2 cellular contexts compared by ENCODE assay signal in genomic region chr9:133478851-133479711, GRCh38.
TF ChIP-seq lines count a peak whose summit lies in the region.

Gene SLC2A6 (minus strand): TSS chr9:133479099. CDS start chr9:133479059, 40 bp downstream.

TF ChIP-seq in A549, 52 proteins besides CTCF, POLR2A, EP300 and RAD21 (continued from another document):
- TF ChIP-seq HEYL (CRISPR knock-in tag; IDR thresholded peaks at IDR 0.05), result no peak
- peak; percentile 37; the same call in 1 of the 2 replicates for TF ChIP-seq MYC (IDR thresholded peaks at IDR 0.05; ENCODE audit: borderline replicate concordance, low read length)
- no peak for TF ChIP-seq CHD4 (IDR thresholded peaks at IDR 0.05; ENCODE audit: borderline replicate concordance)
- peak; percentile 88 for TF ChIP-seq E2F6 (IDR thresholded peaks at IDR 0.05; ENCODE audit: borderline replicate concordance, low read depth)
- TF ChIP-seq HDAC2 (IDR thresholded peaks at IDR 0.05), result no peak
- peak; percentile 45; the same call in 1 of the 3 replicates for TF ChIP-seq BCL3 (IDR thresholded peaks at IDR 0.05)
- no peak for TF ChIP-seq KDM1A (IDR thresholded peaks at IDR 0.05; ENCODE audit: low read depth)
- TF ChIP-seq RARB (CRISPR knock-in tag; IDR thresholded peaks at IDR 0.05), result no peak
- TF ChIP-seq NFE2L2 (conservative IDR thresholded peaks at IDR 0.05; ENCODE audit: low read length), result no peak
- no peak for TF ChIP-seq GATA3 (IDR thresholded peaks at IDR 0.05; ENCODE audit: borderline replicate concordance)
- TF ChIP-seq EHF (CRISPR knock-in tag; IDR thresholded peaks at IDR 0.05), result no peak
- TF ChIP-seq ZC3H11A (IDR thresholded peaks at IDR 0.05), result no peak
- TF ChIP-seq CBX8 (IDR thresholded peaks at IDR 0.05), result no peak
- TF ChIP-seq HOXB5 (CRISPR knock-in tag; IDR thresholded peaks at IDR 0.05), result no peak
- peak; percentile 90 for TF ChIP-seq MAX (IDR thresholded peaks at IDR 0.05)
- TF ChIP-seq CEBPB (IDR thresholded peaks at IDR 0.05), result no peak
- no peak for TF ChIP-seq JUNB (IDR thresholded peaks at IDR 0.05)
- no peak for TF ChIP-seq ZFP36 (IDR thresholded peaks at IDR 0.05; ENCODE audit: borderline replicate concordance, partially characterized antibody)
- no peak for TF ChIP-seq ZNF302 (CRISPR knock-in tag; IDR thresholded peaks at IDR 0.05)
- no peak for TF ChIP-seq MAFK (IDR thresholded peaks at IDR 0.05; ENCODE audit: partially characterized antibody)
- 0 out of 2 replicates have a peak, but pooled peaks have one; percentile 41 for TF ChIP-seq ATOH8 (CRISPR knock-in tag; IDR thresholded peaks at IDR 0.05; ENCODE audit: low read depth)
- TF ChIP-seq RNF2 (IDR thresholded peaks at IDR 0.05; ENCODE audit: borderline replicate concordance, low read depth), result no peak; the same call in 1 of the 2 replicates
- TF ChIP-seq RFX5 (IDR thresholded peaks at IDR 0.05), result no peak
- no peak for TF ChIP-seq POLR2AphosphoS2 (conservative IDR thresholded peaks at IDR 0.05; ENCODE audit: low read length)
- TF ChIP-seq JUN (IDR thresholded peaks at IDR 0.05), result peak in 1 of 2 experiments; percentile 54; a peak in 2 of 5 replicates
TF ChIP-seq in A549: peak in this region for 7.

TF ChIP-seq in WTC11, 78 proteins besides CTCF, POLR2A, EP300 and RAD21 (continued from another document and continues in another):
- TF ChIP-seq ZNF532 (CRISPR knock-in tag; IDR thresholded peaks at IDR 0.05; ENCODE audit: borderline replicate concordance), result peak; percentile 10; the same call in 1 of the 2 replicates
- peak; percentile 89 for TF ChIP-seq NFYB (CRISPR knock-in tag; conservative IDR thresholded peaks at IDR 0.05; ENCODE audit: low read depth)
- no peak for TF ChIP-seq ATF6 (CRISPR knock-in tag; IDR thresholded peaks at IDR 0.05)
- TF ChIP-seq AFF4 (CRISPR knock-in tag; IDR thresholded peaks at IDR 0.05; ENCODE audit: borderline replicate concordance), result no peak
- no peak for TF ChIP-seq FOXK1 (CRISPR knock-in tag; IDR thresholded peaks at IDR 0.05)
- no peak for TF ChIP-seq IRF2 (CRISPR knock-in tag; IDR thresholded peaks at IDR 0.05; ENCODE audit: borderline replicate concordance, low read depth)
- TF ChIP-seq ZNF416 (CRISPR knock-in tag; IDR thresholded peaks at IDR 0.05), result no peak
- TF ChIP-seq HMGA2 (CRISPR knock-in tag; IDR thresholded peaks at IDR 0.05), result no peak
- no peak for TF ChIP-seq CREB1 (CRISPR knock-in tag; IDR thresholded peaks at IDR 0.05)
- TF ChIP-seq E2F5 (CRISPR knock-in tag; IDR thresholded peaks at IDR 0.05), result peak; percentile 69; the same call in 1 of the 2 replicates
- TF ChIP-seq E2F1 (CRISPR knock-in tag; IDR thresholded peaks at IDR 0.05), result no peak
- TF ChIP-seq GRHL2 (CRISPR knock-in tag; IDR thresholded peaks at IDR 0.05; ENCODE audit: insufficient replicate concordance, severe bottlenecking), result no peak
- no peak for TF ChIP-seq PRDM15 (CRISPR knock-in tag; IDR thresholded peaks at IDR 0.05)
- peak; percentile 96 for TF ChIP-seq MAX (CRISPR knock-in tag; IDR thresholded peaks at IDR 0.05)
- no peak for TF ChIP-seq JUN (CRISPR knock-in tag; IDR thresholded peaks at IDR 0.05)
- 0 out of 2 replicates have a peak, but pooled peaks have one; percentile 7 for TF ChIP-seq FOXP4 (CRISPR knock-in tag; IDR thresholded peaks at IDR 0.05)
- peak; percentile 31; the same call in 1 of the 2 replicates for TF ChIP-seq TP53 (CRISPR knock-in tag; IDR thresholded peaks at IDR 0.05)
- TF ChIP-seq GABPB1 (CRISPR knock-in tag; IDR thresholded peaks at IDR 0.05), result peak; percentile 33; the same call in 1 of the 2 replicates
- peak; percentile 80; the same call in 1 of the 2 replicates for TF ChIP-seq ELF4 (CRISPR knock-in tag; IDR thresholded peaks at IDR 0.05; ENCODE audit: low read depth)
- no peak for TF ChIP-seq PRRX2 (CRISPR knock-in tag; IDR thresholded peaks at IDR 0.05)
- TF ChIP-seq ESRRA (CRISPR knock-in tag; IDR thresholded peaks at IDR 0.05; ENCODE audit: borderline replicate concordance), result no peak
- TF ChIP-seq SMAD3 (CRISPR knock-in tag; IDR thresholded peaks at IDR 0.05; ENCODE audit: borderline replicate concordance), result no peak
- TF ChIP-seq USF2 (CRISPR knock-in tag; IDR thresholded peaks at IDR 0.05), result peak; percentile 61
- TF ChIP-seq FOXP1 (CRISPR knock-in tag; IDR thresholded peaks at IDR 0.05; ENCODE audit: borderline replicate concordance), result peak; percentile 59; the same call in 1 of the 2 replicates
- TF ChIP-seq MYBL2 (CRISPR knock-in tag; IDR thresholded peaks at IDR 0.05), result peak; percentile 80
- peak; percentile 90 for TF ChIP-seq TEAD1 (CRISPR knock-in tag; IDR thresholded peaks at IDR 0.05)
